In genomic region chr6:6724319-6725119, GRCh38 we compare ENCODE assay signal across 1 cellular context.
A peak's percentile ranks its signal among the peaks of the same experiment; 100 is the strongest.
TF ChIP-seq lines count a peak whose summit lies in the region.

No MANE protein-coding gene starts in this region.

TF ChIP-seq in HepG2, 621 proteins besides CTCF, POLR2A, EP300 and RAD21 (continued from another document and continues in another):
- TF ChIP-seq TRIM22 (IDR thresholded peaks at IDR 0.05): no peak
- TF ChIP-seq ZNF30 (CRISPR knock-in tag; IDR thresholded peaks at IDR 0.05): no peak
- no peak for TF ChIP-seq STAT5B (CRISPR knock-in tag; IDR thresholded peaks at IDR 0.05)
- no peak for TF ChIP-seq ZBTB26 (CRISPR knock-in tag; IDR thresholded peaks at IDR 0.05; ENCODE audit: borderline replicate concordance)
- peak; percentile 7; the same call in 1 of the 2 replicates for TF ChIP-seq GATAD2A (CRISPR knock-in tag; IDR thresholded peaks at IDR 0.05)
- TF ChIP-seq MAFF (IDR thresholded peaks at IDR 0.05; ENCODE audit: low read depth, low read length): no peak
- TF ChIP-seq ZBTB20 (CRISPR knock-in tag; IDR thresholded peaks at IDR 0.05; ENCODE audit: borderline replicate concordance, low read depth): no peak
- TF ChIP-seq ZNF703 (CRISPR knock-in tag; IDR thresholded peaks at IDR 0.05; ENCODE audit: borderline replicate concordance): no peak
- TF ChIP-seq ZHX2 (IDR thresholded peaks at IDR 0.05; ENCODE audit: low read depth): 0 out of 2 replicates have a peak, but pooled peaks have one; percentile 21
- no peak for TF ChIP-seq ZHX2 (CRISPR knock-in tag; IDR thresholded peaks at IDR 0.05; ENCODE audit: borderline replicate concordance)
- TF ChIP-seq ZBTB34 (CRISPR knock-in tag; IDR thresholded peaks at IDR 0.05): no peak
- TF ChIP-seq ZKSCAN5 (CRISPR knock-in tag; IDR thresholded peaks at IDR 0.05): no peak
- TF ChIP-seq ZNF460 (CRISPR knock-in tag; IDR thresholded peaks at IDR 0.05; ENCODE audit: borderline replicate concordance): no peak
- TF ChIP-seq ZNF572 (CRISPR knock-in tag; IDR thresholded peaks at IDR 0.05): 0 out of 2 replicates have a peak, but pooled peaks have one; percentile 11
- no peak for TF ChIP-seq USF2 (IDR thresholded peaks at IDR 0.05; ENCODE audit: low read depth, low read length)
- no peak for TF ChIP-seq USF2 (CRISPR knock-in tag; IDR thresholded peaks at IDR 0.05; ENCODE audit: borderline replicate concordance)
- no peak for TF ChIP-seq U2AF1 (optimal IDR thresholded peaks at IDR 0.05; ENCODE audit: low read depth, low read length)
- no peak for TF ChIP-seq FOSL1 (CRISPR knock-in tag; IDR thresholded peaks at IDR 0.05; ENCODE audit: borderline replicate concordance)
- 0 out of 2 replicates have a peak, but pooled peaks have one; percentile 30 for TF ChIP-seq KAT8 (CRISPR knock-in tag; IDR thresholded peaks at IDR 0.05)
- TF ChIP-seq ASH2L (IDR thresholded peaks at IDR 0.05; ENCODE audit: insufficient read length, low read depth, low read length): no peak
- no peak for TF ChIP-seq HMGA1 (CRISPR knock-in tag; conservative IDR thresholded peaks at IDR 0.05)
- no peak for TF ChIP-seq DBP (CRISPR knock-in tag; IDR thresholded peaks at IDR 0.05; ENCODE audit: not compliant biosample characterization)
- no peak for TF ChIP-seq ISX (CRISPR knock-in tag; conservative IDR thresholded peaks at IDR 0.05)
- TF ChIP-seq ZC3H4 (CRISPR knock-in tag; IDR thresholded peaks at IDR 0.05; ENCODE audit: borderline replicate concordance): no peak
- no peak for TF ChIP-seq MTF1 (CRISPR knock-in tag; IDR thresholded peaks at IDR 0.05)
- TF ChIP-seq KDM1A (CRISPR knock-in tag; IDR thresholded peaks at IDR 0.05): no peak
- TF ChIP-seq ZNF792 (CRISPR knock-in tag; IDR thresholded peaks at IDR 0.05): no peak
- peak; percentile 60; the same call in 1 of the 2 replicates for TF ChIP-seq ARNTL (CRISPR knock-in tag; IDR thresholded peaks at IDR 0.05)
- no peak for TF ChIP-seq RAD51 (IDR thresholded peaks at IDR 0.05; ENCODE audit: borderline replicate concordance)
- peak; percentile 9; the same call in 1 of the 2 replicates for TF ChIP-seq HIVEP1 (CRISPR knock-in tag; IDR thresholded peaks at IDR 0.05)
- TF ChIP-seq XBP1 (CRISPR knock-in tag; IDR thresholded peaks at IDR 0.05): no peak
- no peak for TF ChIP-seq MLLT10 (CRISPR knock-in tag; IDR thresholded peaks at IDR 0.05)
- TF ChIP-seq ZNF17 (CRISPR knock-in tag; IDR thresholded peaks at IDR 0.05): no peak
- TF ChIP-seq TRIM24 (CRISPR knock-in tag; IDR thresholded peaks at IDR 0.05): no peak
- TF ChIP-seq ZNF468 (CRISPR knock-in tag; IDR thresholded peaks at IDR 0.05): no peak
- TF ChIP-seq EEA1 (CRISPR knock-in tag; IDR thresholded peaks at IDR 0.05; ENCODE audit: borderline replicate concordance): no peak
- TF ChIP-seq PHF5A (CRISPR knock-in tag; IDR thresholded peaks at IDR 0.05; ENCODE audit: low read depth, unreplicated experiment): no peak
- TF ChIP-seq ZNF780A (CRISPR knock-in tag; IDR thresholded peaks at IDR 0.05): no peak
- no peak for TF ChIP-seq THYN1 (CRISPR knock-in tag; IDR thresholded peaks at IDR 0.05; ENCODE audit: borderline replicate concordance, low read depth)
- TF ChIP-seq CSRNP2 (CRISPR knock-in tag; conservative IDR thresholded peaks at IDR 0.05; ENCODE audit: low read depth): no peak
- TF ChIP-seq FOXP4 (CRISPR knock-in tag; IDR thresholded peaks at IDR 0.05): no peak
- no peak for TF ChIP-seq ZNF503 (CRISPR knock-in tag; IDR thresholded peaks at IDR 0.05)
- no peak for TF ChIP-seq ZNF484 (CRISPR knock-in tag; IDR thresholded peaks at IDR 0.05; ENCODE audit: borderline replicate concordance, low read depth)
- TF ChIP-seq ZNF597 (CRISPR knock-in tag; IDR thresholded peaks at IDR 0.05): no peak
- no peak for TF ChIP-seq HHEX (CRISPR knock-in tag; IDR thresholded peaks at IDR 0.05)
